Comparison of ENCODE assay signal across 17 cellular contexts in the genomic region with DNA sequence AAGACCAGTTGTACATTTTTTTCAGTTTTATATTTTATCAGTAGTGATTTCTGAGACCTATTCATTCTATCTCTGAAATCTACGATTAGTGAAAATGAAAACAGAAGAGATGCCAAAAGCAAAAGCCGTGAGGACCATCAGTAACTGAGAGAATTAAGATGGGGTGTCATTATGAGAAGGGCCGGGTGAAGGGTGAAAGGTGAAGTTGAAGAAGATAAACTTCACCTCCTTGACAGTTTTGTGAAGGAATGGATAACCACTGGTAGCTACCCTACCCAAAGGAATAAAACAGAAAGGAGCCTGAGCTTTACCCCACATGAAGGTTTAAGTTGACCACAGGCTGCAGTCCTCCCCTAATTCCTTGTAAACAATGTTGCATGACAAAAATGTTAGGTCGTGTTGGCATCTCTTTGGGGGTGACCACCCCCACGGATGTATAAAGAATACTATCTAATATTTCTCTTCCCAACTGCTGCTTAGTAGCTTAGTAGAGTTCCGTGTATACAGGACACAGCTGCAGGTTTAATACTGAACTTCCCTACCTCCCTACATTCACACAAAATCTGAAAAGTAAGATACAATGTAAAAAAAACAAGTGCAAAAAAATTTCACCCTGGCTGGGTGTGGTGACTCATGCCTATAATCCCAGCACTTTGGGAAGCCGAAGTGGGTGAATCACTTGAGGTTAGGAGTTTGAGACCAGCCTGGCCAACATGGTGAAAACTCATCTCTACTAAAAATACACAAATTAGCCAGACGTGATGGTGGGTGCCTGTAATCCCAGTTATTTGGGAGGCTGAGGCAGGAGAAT. TPM values are rescaled to one million over a fixed set of nuclear protein-coding genes. Genes with fewer than 3 reads are reported as not detected.
A peak's percentile ranks its signal among the peaks of the same experiment; 100 is the strongest.
DNase-seq lines count a peak whose midpoint lies in the region; ATAC-seq, FAIRE-seq and TF ChIP-seq lines count a peak whose summit lies in the region.
"Had no signal": no experiment of that assay in that cellular context is flagged by ENCODE, and none has a peak within 500 bp of the region (broad histone marks: within the 10 kb centered on the region; RNA-seq: fewer than 3 reads in every experiment).

No MANE protein-coding gene starts in this region.

- H3K36me3 ChIP-seq in PC-3 (ENCODE audit: low read depth, low read length) (no peaks in the 10 kb centered on the region), bronchial epithelial cell (ENCODE audit: control insufficient read depth, insufficient read depth, low read length) (no peaks in the 10 kb centered on the region), skeletal muscle satellite cell (ENCODE audit: insufficient read depth, low read length) (no peaks in the 10 kb centered on the region), suprapubic skin (no peaks in the 10 kb centered on the region)
- H3K36me3 ChIP-seq: right lobe of liver, tibial artery had no signal

- no peaks in the 10 kb centered on the region for H3K79me2 ChIP-seq in PC-3 (ENCODE audit: low read length)

- H3K4me1 Mint-ChIP-seq in activated CD8-positive, alpha-beta memory T cell treated with anti-CD3 and anti-CD28 coated beads, Interleukin-2, amount 10 ng/mL, durations not matched to agents 7 days and 5 days = peaks cover 48% of the 10 kb centered on the region
- H3K4me1 Mint-ChIP-seq: nephron had no signal

- H3K27ac Mint-ChIP-seq in activated CD8-positive, alpha-beta memory T cell treated with anti-CD3 and anti-CD28 coated beads, Interleukin-2, amount 10 ng/mL, durations not matched to agents 7 days and 5 days = peak overlapping the region; percentile 50
- H3K27ac Mint-ChIP-seq: nephron had no signal

- peaks cover 19% of the 10 kb centered on the region for H3K36me3 Mint-ChIP-seq in activated CD8-positive, alpha-beta memory T cell treated with anti-CD3 and anti-CD28 coated beads, Interleukin-2, amount 10 ng/mL, durations not matched to agents 7 days and 5 days

- CTCF ChIA-PET in activated CD8-positive, alpha-beta memory T cell treated with anti-CD3 and anti-CD28 coated beads, Interleukin-2, amount 10 ng/mL, durations not matched to agents 7 days and 5 days (lab: Charles Lee) = interaction anchor here (0.9 to 2.0 kb wide), 3 partner anchors 9 to 65 kb away, joined by 3 to 5 read pairs (median 3); no protein-coding TSS in a partner anchor
- CTCF ChIA-PET in PC-3 (lab: Charles Lee) = no interaction called here

- H3K4me2 ChIP-seq in PC-3 (ENCODE audit: low read length) (peak overlapping the region; percentile 27), skeletal muscle satellite cell (ENCODE audit: low read length) (peak overlapping the region; percentile 45)

- no peak overlapping the region for H3K9ac ChIP-seq in PC-3 (ENCODE audit: low read length)
- no peak overlapping the region for H3K9ac ChIP-seq in skeletal muscle satellite cell (ENCODE audit: low read depth, low read length)

- DNase-seq in activated CD8-positive, alpha-beta memory T cell treated with anti-CD3 and anti-CD28 coated beads, Interleukin-2, amount 10 ng/mL, durations not matched to agents 7 days and 5 days = no peak
- DNase-seq in activated CD8-positive, alpha-beta memory T cell treated with anti-CD3 and anti-CD28 coated beads for 24 hours = no peak
- peak; percentile 46 for DNase-seq in PC-3
- DNase-seq in bronchial epithelial cell (ENCODE audit: low read depth) = peak; percentile 18
- no peak for DNase-seq in DMS153 treated with DMSO at 0.1 percent for 48 hours (lab: John Stamatoyannopoulos, UW; ENCODE audit: unreplicated experiment)
- DNase-seq in suprapubic skin (ENCODE audit: low spot score in 2 of 2) = no peak
- DNase-seq: activated naive CD4-positive, alpha-beta T cell treated with Interleukin-2 at 50 U/mL for 16 hours; right lobe of liver; SIG-M5; stimulated activated CD8-positive, alpha-beta memory T cell treated with anti-CD3 and anti-CD28 coated beads, Interleukin-4, amount 100 ng/mL, for 48 hours; tibial artery had no signal

- no peak overlapping the region for H3K27ac ChIP-seq in PC-3 (ENCODE audit: low read length)
- no peak overlapping the region for H3K27ac ChIP-seq in suprapubic skin
- H3K27ac ChIP-seq: foreskin keratinocyte, right lobe of liver, tibial artery had no signal

- H3K4me3 ChIP-seq in PC-3 (ENCODE audit: low read length) (no peak overlapping the region), bronchial epithelial cell (ENCODE audit: low read depth, low read length) (no peak overlapping the region), skeletal muscle satellite cell (ENCODE audit: low read length) (peak overlapping the region; percentile 39), suprapubic skin (no peak overlapping the region)
- H3K4me3 ChIP-seq: lung, right lobe of liver, tibial artery had no signal

- POLR2A ChIA-PET in PC-3 (lab: Charles Lee; ENCODE audit: unreplicated experiment) = interaction anchor here (0.5 kb wide), 1 partner anchor 43 kb away, joined by 3 read pairs; no protein-coding TSS in a partner anchor

- H4K20me1 ChIP-seq in PC-3 (ENCODE audit: low read length) = no peaks in the 10 kb centered on the region

- no peaks in the 10 kb centered on the region for H3K27me3 ChIP-seq in PC-3 (ENCODE audit: low read length)
- H3K27me3 ChIP-seq in bronchial epithelial cell (ENCODE audit: control insufficient read depth, insufficient read depth, low read length) = no peaks in the 10 kb centered on the region
- H3K27me3 ChIP-seq in skeletal muscle satellite cell (ENCODE audit: control insufficient read depth, insufficient read depth, low read length) = no peaks in the 10 kb centered on the region
- H3K27me3 ChIP-seq in suprapubic skin = no peaks in the 10 kb centered on the region
- H3K27me3 ChIP-seq: right lobe of liver, tibial artery had no signal

- H3K9me3 Mint-ChIP-seq in activated CD8-positive, alpha-beta memory T cell treated with anti-CD3 and anti-CD28 coated beads, Interleukin-2, amount 10 ng/mL, durations not matched to agents 7 days and 5 days (ENCODE audit: low read depth) = no peaks in the 10 kb centered on the region
- H3K9me3 Mint-ChIP-seq: nephron had no signal

- ATAC-seq in activated CD8-positive, alpha-beta memory T cell treated with anti-CD3 and anti-CD28 coated beads, Interleukin-2, amount 10 ng/mL, durations not matched to agents 7 days and 5 days = no peak
- ATAC-seq in PC-3 = peak; percentile 13; the same call in 1 of the 2 replicates
- no peak for ATAC-seq in HG03196 (IDR thresholded peaks at IDR 0.05; ENCODE audit: unreplicated experiment)
- ATAC-seq: foreskin keratinocyte, right lobe of liver had no signal

- TF ChIP-seq POLR2A in suprapubic skin (IDR thresholded peaks at IDR 0.05) = no peak

- intact Hi-C loops in PC-3 (cut with micrococcal nuclease) = no loop called here

- 83% methylated on average over 8 of the region's 8 CpGs for WGBS in suprapubic skin

- no peaks in the 10 kb centered on the region for H3K9me2 ChIP-seq in PC-3 (replicated peaks; ENCODE audit: low read length)

- TF ChIP-seq CTCF in PC-3 (conservative IDR thresholded peaks at IDR 0.05; ENCODE audit: low read depth, low read length) (no peak), bronchial epithelial cell (IDR thresholded peaks at IDR 0.05; ENCODE audit: insufficient read depth, low read length, severe bottlenecking) (no peak), suprapubic skin (IDR thresholded peaks at IDR 0.05) (no peak)

- H3K9me3 ChIP-seq in PC-3 (ENCODE audit: low read length) (no peaks in the 10 kb centered on the region), skeletal muscle satellite cell (replicated peaks; ENCODE audit: low read length) (no peaks in the 10 kb centered on the region), suprapubic skin (no peaks in the 10 kb centered on the region)
- H3K9me3 ChIP-seq: right lobe of liver, tibial artery had no signal

- no peaks in the 10 kb centered on the region for H3F3A ChIP-seq in PC-3 (ENCODE audit: low read length, unreplicated experiment)

- no peaks in the 10 kb centered on the region for H3K27me3 Mint-ChIP-seq in activated CD8-positive, alpha-beta memory T cell treated with anti-CD3 and anti-CD28 coated beads, Interleukin-2, amount 10 ng/mL, durations not matched to agents 7 days and 5 days

- H3K4me1 ChIP-seq in PC-3 (ENCODE audit: insufficient read depth, low read length) = peaks cover 18% of the 10 kb centered on the region
- H3K4me1 ChIP-seq in skeletal muscle satellite cell (ENCODE audit: control insufficient read depth, insufficient read depth, low read length) = peaks cover 23% of the 10 kb centered on the region
- H3K4me1 ChIP-seq in suprapubic skin = no peaks in the 10 kb centered on the region
- H3K4me1 ChIP-seq: foreskin keratinocyte, right lobe of liver, tibial artery had no signal

- H3K4me3 Mint-ChIP-seq in activated CD8-positive, alpha-beta memory T cell treated with anti-CD3 and anti-CD28 coated beads, Interleukin-2, amount 10 ng/mL, durations not matched to agents 7 days and 5 days = no peak overlapping the region
- H3K4me3 Mint-ChIP-seq: nephron had no signal

- H2AFZ ChIP-seq in PC-3 (ENCODE audit: low read length) = no peak overlapping the region

- FAIRE-seq in bronchial epithelial cell (lab: Jason Lieb, UNC) = no peak
- FAIRE-seq: G401.6 had no signal

- no TSS peak for BruUV-seq in PC-3 (replicated peaks; lab: Mats Ljungman, UMichigan)

- TF ChIP-seq EP300 in suprapubic skin (IDR thresholded peaks at IDR 0.05) = no peak

RNA-seq across cellular contexts. Expression of gene GPR19, which starts 23.9 kb away (rescaled TPM):
- total RNA-seq in activated CD8-positive, alpha-beta memory T cell treated with anti-CD3 and anti-CD28 coated beads, Interleukin-2, amount 10 ng/mL, durations not matched to agents 7 days and 5 days = 10 to 100 TPM; 15.1 to 16.8 TPM
- total RNA-seq in PC-3 (2014; rRNA removed) (0.52 and 2.1 TPM in 2 replicates), bronchial epithelial cell (0.13 TPM in 1 of 2 replicates, not detected in the other), suprapubic skin (under 1 TPM in 1 of 4 donors, not detected in 3; 0.42 TPM)
- total RNA-seq in skeletal muscle satellite cell (2012; rRNA removed) = 0.22 and 0.25 TPM in 2 replicates

RNA-seq across cellular contexts. Expression of gene CDKN1B, which starts 45.1 kb away (rescaled TPM):
- total RNA-seq in activated CD8-positive, alpha-beta memory T cell treated with anti-CD3 and anti-CD28 coated beads, Interleukin-2, amount 10 ng/mL, durations not matched to agents 7 days and 5 days = 100 to 1,000 TPM in 1 of 2 experiments, 10 to 100 TPM in 1; 99.2 to 105 TPM
- 29.2 and 37.2 TPM in 2 replicates for total RNA-seq in PC-3 (2014; rRNA removed)
- 34.0 and 38.7 TPM in 2 replicates for total RNA-seq in bronchial epithelial cell
- total RNA-seq in skeletal muscle satellite cell (2012; rRNA removed) = 13.9 and 17.5 TPM in 2 replicates
- total RNA-seq in suprapubic skin = 10 to 100 TPM; 37.8 to 71.9 (median 46.9) TPM

Comparison
In these comparisons a context has a peak if more than half of its experiments do, and no peak if none do; other contexts are left out.
1. DNase-seq: peak in PC-3 (single experiment) and bronchial epithelial cell (single experiment); none in activated CD8-positive, alpha-beta memory T cell treated with anti-CD3 and anti-CD28 coated beads, Interleukin-2, amount 10 ng/mL, durations not matched to agents 7 days and 5 days (single experiment), activated CD8-positive, alpha-beta memory T cell treated with anti-CD3 and anti-CD28 coated beads for 24 hours (single experiment), DMS153 treated with DMSO at 0.1 percent for 48 hours (single experiment) and suprapubic skin (0 of 2).